7 cellular contexts compared by ENCODE assay signal in genomic region chr13:85362980-85363379, GRCh38.
"Had no signal": no experiment of that assay in that cellular context is flagged by ENCODE, and none has a peak within 500 bp of the region (broad histone marks: within the 10 kb centered on the region; RNA-seq: fewer than 3 reads in every experiment).

No MANE protein-coding gene starts in this region.

- DNase-seq: GOT3, H7, IMR-90 had no signal

- FAIRE-seq: HTR-8/SVneo, K562 had no signal

- H3K4me3 ChIP-seq: HAP-1, K562 had no signal

- H3K36me3 ChIP-seq: HAP-1 had no signal

- H3K9me3 ChIP-seq: HAP-1 had no signal

- ATAC-seq: HCT116, K562 had no signal
